Comparison of ENCODE assay signal across 3 cellular contexts in genomic region chr2:162888641-162889040, GRCh38.
TF ChIP-seq lines count a peak whose summit lies in the region.

No MANE protein-coding gene starts in this region.

TF ChIP-seq in HepG2, 621 proteins besides CTCF, POLR2A, EP300 and RAD21 (continues in another document):
- no peak for TF ChIP-seq PRDM15 (CRISPR knock-in tag; IDR thresholded peaks at IDR 0.05)
- TF ChIP-seq ZFP41 (CRISPR knock-in tag; IDR thresholded peaks at IDR 0.05; ENCODE audit: borderline replicate concordance), result no peak
- TF ChIP-seq CBFB (CRISPR knock-in tag; IDR thresholded peaks at IDR 0.05), result no peak
- TF ChIP-seq RBM39 (IDR thresholded peaks at IDR 0.05; ENCODE audit: low read depth, low read length, poor library complexity, severe bottlenecking), result no peak
- no peak for TF ChIP-seq CCDC6 (CRISPR knock-in tag; IDR thresholded peaks at IDR 0.05)
- no peak for TF ChIP-seq YY1 (IDR thresholded peaks at IDR 0.05; ENCODE audit: insufficient read depth, insufficient replicate concordance, low read depth, low read length)
- no peak for TF ChIP-seq ZNF460 (CRISPR knock-in tag; IDR thresholded peaks at IDR 0.05; ENCODE audit: borderline replicate concordance)
- TF ChIP-seq SALL1 (CRISPR knock-in tag; IDR thresholded peaks at IDR 0.05), result no peak
- TF ChIP-seq ZBTB14 (CRISPR knock-in tag; IDR thresholded peaks at IDR 0.05), result no peak

TF ChIP-seq in GM12878, 131 proteins besides CTCF, POLR2A, EP300 and RAD21:
- TF ChIP-seq NR2C2 (IDR thresholded peaks at IDR 0.05; ENCODE audit: borderline replicate concordance, control insufficient read depth, insufficient read length, low read depth) (no peak), SPI1 (IDR thresholded peaks at IDR 0.05; ENCODE audit: borderline replicate concordance, insufficient read depth, low read depth, low read length) (peak; percentile 26; the same call in 1 of the 2 replicates)

TF ChIP-seq in WTC11, 78 proteins besides CTCF, POLR2A, EP300 and RAD21:
- TF ChIP-seq E2F1 (CRISPR knock-in tag; IDR thresholded peaks at IDR 0.05) (no peak), ATF6 (CRISPR knock-in tag; IDR thresholded peaks at IDR 0.05) (no peak), NFATC4 (CRISPR knock-in tag; IDR thresholded peaks at IDR 0.05) (no peak), FOXJ3 (CRISPR knock-in tag; IDR thresholded peaks at IDR 0.05; ENCODE audit: borderline replicate concordance) (no peak), GABPB1 (CRISPR knock-in tag; IDR thresholded peaks at IDR 0.05) (no peak), KAT7 (CRISPR knock-in tag; IDR thresholded peaks at IDR 0.05; ENCODE audit: borderline replicate concordance) (no peak), HMGXB4 (CRISPR knock-in tag; IDR thresholded peaks at IDR 0.05) (no peak), GRHL2 (CRISPR knock-in tag; IDR thresholded peaks at IDR 0.05; ENCODE audit: insufficient replicate concordance, severe bottlenecking) (no peak), JUN (CRISPR knock-in tag; IDR thresholded peaks at IDR 0.05) (no peak), SMAD4 (CRISPR knock-in tag; IDR thresholded peaks at IDR 0.05) (no peak), MYBL2 (CRISPR knock-in tag; IDR thresholded peaks at IDR 0.05) (no peak), ATF2 (CRISPR knock-in tag; IDR thresholded peaks at IDR 0.05; ENCODE audit: borderline replicate concordance, low read depth) (no peak), ARID4B (CRISPR knock-in tag; IDR thresholded peaks at IDR 0.05; ENCODE audit: borderline replicate concordance) (no peak), TEAD4 (CRISPR knock-in tag; IDR thresholded peaks at IDR 0.05) (no peak)
